In the genomic region with DNA sequence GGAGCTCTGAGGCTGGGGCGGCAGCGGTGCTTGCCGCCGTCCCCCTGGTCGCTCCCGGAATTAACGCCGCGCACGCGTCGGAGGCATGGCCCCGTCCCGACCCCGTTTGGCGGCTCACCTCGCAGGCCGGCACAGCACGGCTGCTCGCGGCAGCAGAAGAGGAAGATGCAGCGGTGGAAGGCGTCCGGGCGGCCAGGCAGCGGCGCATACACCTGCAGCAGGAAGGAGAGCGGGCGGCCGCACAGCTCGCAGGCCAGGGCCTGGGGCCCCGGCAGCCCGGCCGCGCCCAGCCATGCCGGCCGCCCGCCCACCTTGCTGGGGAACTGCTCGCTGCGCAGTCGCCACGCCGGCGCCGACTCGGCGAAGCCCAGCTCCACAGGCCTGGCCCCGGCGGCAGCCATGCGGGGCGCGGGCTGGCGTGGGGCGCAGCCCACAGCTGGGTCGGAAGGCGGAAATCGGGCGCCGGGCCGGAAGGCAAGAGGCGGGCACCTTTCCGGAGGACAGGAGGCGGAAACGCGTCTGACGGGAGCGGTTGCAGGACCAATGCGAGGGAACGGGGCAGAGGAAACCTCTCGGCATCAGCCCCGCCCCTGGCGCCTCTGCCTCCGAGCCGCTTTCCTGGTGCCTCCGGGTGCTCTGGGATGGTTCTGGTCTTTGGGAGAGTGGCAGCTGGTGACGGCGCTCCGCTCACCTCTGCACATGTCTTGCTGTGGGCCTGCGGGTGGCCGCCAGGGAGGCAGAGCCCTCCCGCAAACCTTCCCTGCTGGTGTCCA, we compare ENCODE assay signal across 8 cellular contexts. TPM values are rescaled to one million over a fixed set of nuclear protein-coding genes. Genes with fewer than 3 reads are reported as not detected.
DNase-seq lines count a peak whose midpoint lies in the region; ATAC-seq, FAIRE-seq and TF ChIP-seq lines count a peak whose summit lies in the region.

PDCD2 (minus strand) TSS at position 457 of the 773 bp plus-strand sequence; CDS start at position 401, 56 bp downstream.

- TF ChIP-seq CTCF in HepG2 (CRISPR knock-in tag; IDR thresholded peaks at IDR 0.05) = no peak; the same call in 1 of the 2 replicates

- DNase-seq in C1 segment of cervical spinal cord (lab: John Stamatoyannopoulos, UW) = peak; percentile 19 to 90 (median 83)
- peak; percentile 96 for DNase-seq in NCI-H748 (lab: John Stamatoyannopoulos, UW; ENCODE audit: unreplicated experiment)
- DNase-seq in activated CD4-positive, alpha-beta T cell treated with anti-CD3 and anti-CD28 coated beads, Interleukin-2, amount 50 U/mL, for 24 hours (ENCODE audit: low read depth in 1 of 2, low spot score in 1 of 2) = peak; percentile 83 to 92
- peak; percentile 91 for DNase-seq in HepG2 (ENCODE audit: low spot score)
- peak; percentile 91 for DNase-seq in stimulated activated CD4-positive, alpha-beta T cell treated with anti-CD3 and anti-CD28 coated beads, Interleukin-4, amount 100 ng/mL, for 1 hour

- no peaks in the 10 kb centered on the region for H4K20me1 ChIP-seq in HepG2 (ENCODE audit: insufficient read depth, low read length)

- no peaks in the 10 kb centered on the region for H3K9me3 ChIP-seq in HepG2 (ENCODE audit: low read length)

- H3K79me2 ChIP-seq in HepG2 (ENCODE audit: insufficient read depth, low read length) = peaks cover 16% of the 10 kb centered on the region

- no peak for FAIRE-seq in HepG2 (lab: Jason Lieb, UNC)

- TF ChIP-seq POLR2A in HepG2 (IDR thresholded peaks at IDR 0.05; ENCODE audit: insufficient read depth in 1 of 2, low read depth in 2 of 2, low read length in 2 of 2) = peak; percentile 77 to 96

- intact Hi-C loops in dendritic cell treated with granulocyte-macrophage colony-stimulating factor and Interleukin-4, amounts not matched to agents 40 ng/mL and 50 ng/mL, for 4 days (cut with micrococcal nuclease) = loop anchor here (1.0 kb wide), 1 partner anchor 30 kb away; the partner anchor contains the start of gene TBP
- intact Hi-C loops in HepG2 (cut with micrococcal nuclease; ENCODE audit: unreplicated experiment) = loop anchor here (1.0 kb wide), 1 partner anchor 30 kb away; the partner anchor contains the start of gene TBP

- TF ChIP-seq RAD21 in HepG2 (CRISPR knock-in tag; IDR thresholded peaks at IDR 0.05) = no peak; the same call in 1 of the 2 replicates

- H3K9me3 Mint-ChIP-seq in dendritic cell treated with granulocyte-macrophage colony-stimulating factor and Interleukin-4, amounts not matched to agents 40 ng/mL and 50 ng/mL, for 4 days = no peaks in the 10 kb centered on the region

- CTCF ChIA-PET in HepG2 (lab: Yijun Ruan, JAX; ENCODE audit: low intra/inter-chr PET ratio, low total read pairs) = no interaction called here

- in situ Hi-C loops in HepG2 (cut with HindIII; ENCODE audit: extremely low pct_ligation_motif_present, low pct_unique_long_range_greater_than_20kb) = no loop called here

- peak within 1 kb of the TSS; percentile 79 for H3K27ac ChIP-seq in HepG2 (ENCODE audit: extremely low read length, insufficient read depth, low read length)

- H3K27me3 ChIP-seq in HepG2 (ENCODE audit: control insufficient read depth in 1 of 2, insufficient read depth in 2 of 2, low read length in 2 of 2) = no peaks in the 10 kb centered on the region; a peak in 1 of 5 replicates

- under 1% methylated on average over 31 of the region's 81 CpGs for WGBS in HepG2 (ENCODE audit: low lambda C conversion rate)

- peak within 1 kb of the TSS; percentile 93 for H3K4me2 ChIP-seq in HepG2 (ENCODE audit: low read depth, low read length)

- peak within 1 kb of the TSS; percentile 84 for H3K27ac Mint-ChIP-seq in dendritic cell treated with granulocyte-macrophage colony-stimulating factor and Interleukin-4, amounts not matched to agents 40 ng/mL and 50 ng/mL, for 4 days

- H3K4me3 Mint-ChIP-seq in dendritic cell treated with granulocyte-macrophage colony-stimulating factor and Interleukin-4, amounts not matched to agents 40 ng/mL and 50 ng/mL, for 4 days = peak within 1 kb of the TSS; percentile 99

- peaks cover 32% of the 10 kb centered on the region for H3K4me1 Mint-ChIP-seq in dendritic cell treated with granulocyte-macrophage colony-stimulating factor and Interleukin-4, amounts not matched to agents 40 ng/mL and 50 ng/mL, for 4 days (ENCODE audit: low read depth)

- H3K9ac ChIP-seq in HepG2 (ENCODE audit: insufficient read depth, low read depth, low read length) = peak within 1 kb of the TSS; percentile 90

- H3K27me3 Mint-ChIP-seq in dendritic cell treated with granulocyte-macrophage colony-stimulating factor and Interleukin-4, amounts not matched to agents 40 ng/mL and 50 ng/mL, for 4 days = peaks cover 5% of the 10 kb centered on the region

- TF ChIP-seq EP300 in HepG2 (IDR thresholded peaks at IDR 0.05; ENCODE audit: low read depth in 2 of 2, low read length in 2 of 2) (peak; percentile 17 to 60; a peak in 3 of 4 replicates), HepG2 (CRISPR knock-in tag; IDR thresholded peaks at IDR 0.05; ENCODE audit: borderline replicate concordance) (no peak)

- POLR2A ChIA-PET in HepG2 (lab: Yijun Ruan, JAX) = interaction anchor here (0.6 to 2.0 kb wide), 8 partner anchors 9 to 785 kb away, joined by 3 to 20 read pairs (median 3); partner anchors contain the start of gene TBP

- H2AFZ ChIP-seq in HepG2 (ENCODE audit: low read length) = peak within 1 kb of the TSS; percentile 45

- peaks cover 51% of the 10 kb centered on the region for H3K36me3 Mint-ChIP-seq in dendritic cell treated with granulocyte-macrophage colony-stimulating factor and Interleukin-4, amounts not matched to agents 40 ng/mL and 50 ng/mL, for 4 days (ENCODE audit: low read depth)

- H3K4me3 ChIP-seq in HepG2 (replicated peaks in 1 of 3; ENCODE audit: insufficient read depth in 1 of 3, low read depth in 2 of 3, low read length in 3 of 3) = peak within 1 kb of the TSS; percentile 93 to 97 (median 96)

- ATAC-seq in GM19372 (IDR thresholded peaks at IDR 0.05; ENCODE audit: low read depth, unreplicated experiment) (peak; percentile 98), HG03558 (IDR thresholded peaks at IDR 0.05; ENCODE audit: extremely low read depth, unreplicated experiment) (peak; percentile 95), HepG2 (peak; percentile 97)

- H3K4me1 ChIP-seq in HepG2 (ENCODE audit: insufficient read depth, low read length) = peaks cover 25% of the 10 kb centered on the region

- H3K36me3 ChIP-seq in HepG2 (replicated peaks in 1 of 2; ENCODE audit: control insufficient read depth in 1 of 2, insufficient read depth in 2 of 2, low read length in 2 of 2) = peaks cover 4 to 20% of the 10 kb centered on the region in 2 experiments; a peak in 4 of 5 replicates

- BruUV-seq in HepG2 (replicated peaks; lab: Mats Ljungman, UMichigan) = no TSS peak

TF ChIP-seq in HepG2, 621 proteins besides CTCF, POLR2A, EP300 and RAD21 (continues in another document):
- TF ChIP-seq PCBP2 (optimal IDR thresholded peaks at IDR 0.05; ENCODE audit: low read depth, low read length, poor library complexity, severe bottlenecking) = no peak
- TF ChIP-seq ASH2L (IDR thresholded peaks at IDR 0.05; ENCODE audit: insufficient read length, low read depth, low read length) = peak; percentile 87
- TF ChIP-seq HOXD1 (CRISPR knock-in tag; IDR thresholded peaks at IDR 0.05) = peak; percentile 88
- no peak for TF ChIP-seq ZBTB3 (CRISPR knock-in tag; IDR thresholded peaks at IDR 0.05; ENCODE audit: borderline replicate concordance, low read depth)
- peak; percentile 94 for TF ChIP-seq SAP130 (CRISPR knock-in tag; IDR thresholded peaks at IDR 0.05; ENCODE audit: low read depth)
- TF ChIP-seq REXO4 (CRISPR knock-in tag; IDR thresholded peaks at IDR 0.05; ENCODE audit: borderline replicate concordance) = 0 out of 2 replicates have a peak, but pooled peaks have one; percentile 56
- TF ChIP-seq FOXM1 (CRISPR knock-in tag; IDR thresholded peaks at IDR 0.05) = no peak; the same call in 1 of the 2 replicates
- TF ChIP-seq LCORL (IDR thresholded peaks at IDR 0.05) = no peak
- TF ChIP-seq LCORL (CRISPR knock-in tag; IDR thresholded peaks at IDR 0.05) = no peak
- peak; percentile 88 for TF ChIP-seq AGO2 (optimal IDR thresholded peaks at IDR 0.05; ENCODE audit: low read depth, low read length)
- peak; percentile 82 for TF ChIP-seq DMAP1 (CRISPR knock-in tag; IDR thresholded peaks at IDR 0.05)
- TF ChIP-seq CREM (IDR thresholded peaks at IDR 0.05) = peak; percentile 79
- no peak for TF ChIP-seq CREM (CRISPR knock-in tag; IDR thresholded peaks at IDR 0.05)
- no peak for TF ChIP-seq ZNF577 (CRISPR knock-in tag; IDR thresholded peaks at IDR 0.05; ENCODE audit: borderline replicate concordance, low read depth)

RNA-seq across cellular contexts. Expression of gene PDCD2, which starts in this region (rescaled TPM):
- 133 and 148 TPM in 2 replicates for total RNA-seq in HepG2 (2016; rRNA removed; fragmentation: Illumina TruSeq; extraction: Trizol)
- 96.6 and 106 TPM in 2 replicates for total RNA-seq in HepG2 (2016; cell fraction: cytosol; rRNA removed; fragmentation: Illumina TruSeq; extraction: Trizol; ENCODE audit: low read depth)
- 127 and 154 TPM in 2 replicates for total RNA-seq in HepG2 (2016; cell fraction: insoluble cytoplasmic fraction; rRNA removed; fragmentation: Illumina TruSeq; extraction: Trizol)
- total RNA-seq in HepG2 (2016; cell fraction: membrane; rRNA removed; fragmentation: Illumina TruSeq; extraction: Trizol) = 182 and 183 TPM in 2 replicates
- 64.9 and 75.7 TPM in 2 replicates for total RNA-seq in HepG2 (2016; cell fraction: nucleus; rRNA removed; fragmentation: Illumina TruSeq; extraction: Trizol)
- polyA plus RNA-seq in HepG2 (2011; rRNA removed) = 71.2 and 83.6 TPM in 2 replicates
- 60.4 and 62.6 TPM in 2 replicates for polyA plus RNA-seq in HepG2 (2011; cell fraction: cytosol; rRNA removed)
- polyA plus RNA-seq in HepG2 (2011; cell fraction: nucleus; rRNA removed) = 49.8 and 54.3 TPM in 2 replicates
- polyA plus RNA-seq in HepG2 (2012) = 74.1 and 77.1 TPM in 2 replicates
- 126 and 139 TPM in 2 replicates for polyA plus RNA-seq in HepG2 (2016; cell fraction: cytosol; fragmentation: Illumina TruSeq; extraction: Trizol; ENCODE audit: low read depth)
- polyA plus RNA-seq in HepG2 (2016; cell fraction: insoluble cytoplasmic fraction; fragmentation: Illumina TruSeq; extraction: Trizol; ENCODE audit: low read depth) = 158 and 162 TPM in 2 replicates
- 173 and 179 TPM in 2 replicates for polyA plus RNA-seq in HepG2 (2016; cell fraction: membrane; fragmentation: Illumina TruSeq; extraction: Trizol; ENCODE audit: low read depth)
- polyA plus RNA-seq in HepG2 (2016; cell fraction: nucleus; fragmentation: Illumina TruSeq; extraction: Trizol; ENCODE audit: insufficient read depth, low read depth) = 116 and 123 TPM in 2 replicates
- polyA minus RNA-seq in HepG2 (2011; rRNA and poly(A)+ RNA removed; ENCODE audit: low replicate concordance) = 32.9 and 64.5 TPM in 2 replicates
- 29.6 and 33.8 TPM in 2 replicates for polyA minus RNA-seq in HepG2 (2011; cell fraction: cytosol; rRNA and poly(A)+ RNA removed)
- 43.5 and 49.0 TPM in 2 replicates for polyA minus RNA-seq in HepG2 (2011; cell fraction: nucleus; rRNA and poly(A)+ RNA removed)

Comparison
In these comparisons a context has a peak if more than half of its experiments do, and no peak if none do; other contexts are left out.
1. Peak in every context shown above with its lines: DNase-seq, ATAC-seq, H3K4me3 ChIP-seq and H3K27ac ChIP-seq.